ENCODE assay signal across 13 cellular contexts in the genomic region with DNA sequence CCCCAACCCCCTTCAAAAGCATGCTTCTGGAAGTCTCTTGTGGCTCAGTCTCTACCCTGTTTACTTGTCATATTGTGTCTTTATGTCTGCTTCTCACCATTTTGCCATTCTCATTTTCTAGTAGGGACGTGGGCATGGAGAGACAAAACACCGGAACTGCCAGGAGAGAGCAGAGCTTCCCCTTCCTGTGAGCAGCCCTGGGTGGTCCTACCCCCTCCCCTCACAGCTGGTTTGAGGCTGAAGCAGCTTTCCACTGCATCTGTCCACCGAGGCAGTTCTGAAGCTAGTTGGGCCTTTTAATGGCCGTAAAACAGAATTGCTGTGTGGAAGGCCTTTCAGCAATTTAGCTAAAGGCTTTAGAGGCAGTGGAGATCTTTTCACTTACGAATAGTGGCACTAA.
DNase-seq lines count a peak whose midpoint lies in the region; ATAC-seq and TF ChIP-seq lines count a peak whose summit lies in the region.
"Had no signal": no experiment of that assay in that cellular context is flagged by ENCODE, and none has a peak within 500 bp of the region (broad histone marks: within the 10 kb centered on the region; RNA-seq: fewer than 3 reads in every experiment).

No MANE protein-coding gene starts in this region.

- intact Hi-C loops in activated B cell treated with CpG ODN at 0.5 μM for 24 hours (cut with micrococcal nuclease) (no loop called here), vagina (cut with DNase I) (no loop called here)

- no peak for TF ChIP-seq POLR2A in vagina (IDR thresholded peaks at IDR 0.05)

- TF ChIP-seq CTCF in activated B cell treated with CpG ODN at 0.5 μM for 24 hours (IDR thresholded peaks at IDR 0.05) (no peak), vagina (IDR thresholded peaks at IDR 0.05) (no peak)

- peak overlapping the region; percentile 51 for H3K4me3 Mint-ChIP-seq in stimulated activated naive CD8-positive, alpha-beta T cell treated with anti-CD3 and anti-CD28 coated beads, Interleukin-15, Interleukin-2, amounts not matched to agents 100 ng/mL and 50 ng/mL, for 24 hours
- H3K4me3 Mint-ChIP-seq in stimulated activated naive CD8-positive, alpha-beta T cell treated with anti-CD3 and anti-CD28 coated beads, Interleukin-15, amount 100 ng/mL, for 72 hours: peak overlapping the region in 1 of 2 donors; percentile 51
- H3K4me3 Mint-ChIP-seq in activated B cell treated with CpG ODN at 0.5 μM for 24 hours: no peak overlapping the region

- H3K36me3 ChIP-seq in muscle layer of colon (ENCODE audit: insufficient read depth, low read length) (no peaks in the 10 kb centered on the region), vagina (no peaks in the 10 kb centered on the region)
- H3K36me3 ChIP-seq: heart right ventricle, left ventricle myocardium inferior had no signal

- H3K9me3 Mint-ChIP-seq in stimulated activated naive CD8-positive, alpha-beta T cell treated with anti-CD3 and anti-CD28 coated beads, Interleukin-15, Interleukin-2, amounts not matched to agents 100 ng/mL and 50 ng/mL, for 24 hours: no peaks in the 10 kb centered on the region
- no peaks in the 10 kb centered on the region for H3K9me3 Mint-ChIP-seq in stimulated activated naive CD8-positive, alpha-beta T cell treated with anti-CD3 and anti-CD28 coated beads, Interleukin-15, amount 100 ng/mL, for 72 hours
- H3K9me3 Mint-ChIP-seq in activated B cell treated with CpG ODN at 0.5 μM for 24 hours: no peaks in the 10 kb centered on the region

- H3K4me1 ChIP-seq in muscle layer of colon (ENCODE audit: insufficient read depth, low read length) (peaks cover 48% of the 10 kb centered on the region), vagina (peaks cover 16% of the 10 kb centered on the region)

- H3K9me3 ChIP-seq in muscle layer of colon (ENCODE audit: low read length): no peaks in the 10 kb centered on the region
- H3K9me3 ChIP-seq in vagina: no peaks in the 10 kb centered on the region
- H3K9me3 ChIP-seq: heart right ventricle, left ventricle myocardium inferior had no signal

- peaks cover 30% of the 10 kb centered on the region for H3K4me1 Mint-ChIP-seq in stimulated activated naive CD8-positive, alpha-beta T cell treated with anti-CD3 and anti-CD28 coated beads, Interleukin-15, Interleukin-2, amounts not matched to agents 100 ng/mL and 50 ng/mL, for 24 hours (ENCODE audit: low read depth)
- peaks cover 29% of the 10 kb centered on the region for H3K4me1 Mint-ChIP-seq in stimulated activated naive CD8-positive, alpha-beta T cell treated with anti-CD3 and anti-CD28 coated beads, Interleukin-15, amount 100 ng/mL, for 72 hours
- peaks cover 26% of the 10 kb centered on the region for H3K4me1 Mint-ChIP-seq in activated B cell treated with CpG ODN at 0.5 μM for 24 hours

- no peaks in the 10 kb centered on the region for H3K36me3 Mint-ChIP-seq in stimulated activated naive CD8-positive, alpha-beta T cell treated with anti-CD3 and anti-CD28 coated beads, Interleukin-15, Interleukin-2, amounts not matched to agents 100 ng/mL and 50 ng/mL, for 24 hours (ENCODE audit: low read depth)
- H3K36me3 Mint-ChIP-seq in activated B cell treated with CpG ODN at 0.5 μM for 24 hours (ENCODE audit: low read depth): no peaks in the 10 kb centered on the region

- H3K27ac ChIP-seq in muscle layer of colon (ENCODE audit: low read depth, low read length) (peak overlapping the region; percentile 10), vagina (peak overlapping the region; percentile 42)

- POLR2A ChIA-PET in activated B cell treated with CpG ODN at 0.5 μM for 24 hours (lab: Charles Lee): interaction anchor here (0.6 to 1.0 kb wide), 2 partner anchors 77 to 418 kb away, joined by 4 to 6 read pairs; a partner anchor contains a TSS

- H3K4me3 ChIP-seq in muscle layer of colon (ENCODE audit: low read depth in 1 of 2, low read length in 2 of 2) (no peak overlapping the region), vagina (no peak overlapping the region)
- H3K4me3 ChIP-seq: heart right ventricle, left ventricle myocardium inferior had no signal

- no peak overlapping the region for H3K9ac ChIP-seq in muscle layer of colon (ENCODE audit: low read length)

- DNase-seq in stimulated activated naive CD8-positive, alpha-beta T cell treated with anti-CD3 and anti-CD28 coated beads, Interleukin-15, amount 100 ng/mL, for 72 hours: no peak
- DNase-seq in activated B cell treated with CpG ODN at 0.5 μM for 24 hours (no peak), vagina (ENCODE audit: extremely low spot score in 2 of 2) (no peak), HK-2 (ENCODE audit: unreplicated experiment) (no peak), kidney tubule cell (ENCODE audit: low spot score) (no peak)
- DNase-seq: left ventricle myocardium inferior; NCI-H1048; stimulated activated naive CD4-positive, alpha-beta T cell had no signal

- CTCF ChIA-PET in activated B cell treated with CpG ODN at 0.5 μM for 24 hours (lab: Charles Lee): no interaction called here

- no peak for ATAC-seq in stimulated activated naive CD8-positive, alpha-beta T cell treated with anti-CD3 and anti-CD28 coated beads, Interleukin-15, amount 100 ng/mL, for 72 hours
- ATAC-seq in activated B cell treated with CpG ODN at 0.5 μM for 24 hours (ENCODE audit: low read depth): no peak
- no peak for ATAC-seq in GM19351 (IDR thresholded peaks at IDR 0.05; ENCODE audit: unreplicated experiment)
- ATAC-seq: Right ventricle myocardium inferior had no signal

- peak overlapping the region; percentile 21 for H3K27ac Mint-ChIP-seq in stimulated activated naive CD8-positive, alpha-beta T cell treated with anti-CD3 and anti-CD28 coated beads, Interleukin-15, Interleukin-2, amounts not matched to agents 100 ng/mL and 50 ng/mL, for 24 hours
- peak overlapping the region in 1 of 2 donors; percentile 92 for H3K27ac Mint-ChIP-seq in stimulated activated naive CD8-positive, alpha-beta T cell treated with anti-CD3 and anti-CD28 coated beads, Interleukin-15, amount 100 ng/mL, for 72 hours
- peak overlapping the region; percentile 63 for H3K27ac Mint-ChIP-seq in activated B cell treated with CpG ODN at 0.5 μM for 24 hours

- H3K27me3 ChIP-seq in muscle layer of colon (ENCODE audit: control insufficient read depth in 1 of 2, insufficient read depth in 2 of 2, low read length in 2 of 2): no peaks in the 10 kb centered on the region
- H3K27me3 ChIP-seq in vagina: no peaks in the 10 kb centered on the region
- H3K27me3 ChIP-seq: heart right ventricle had no signal

- H3K27me3 Mint-ChIP-seq in stimulated activated naive CD8-positive, alpha-beta T cell treated with anti-CD3 and anti-CD28 coated beads, Interleukin-15, Interleukin-2, amounts not matched to agents 100 ng/mL and 50 ng/mL, for 24 hours: no peaks in the 10 kb centered on the region
- H3K27me3 Mint-ChIP-seq in stimulated activated naive CD8-positive, alpha-beta T cell treated with anti-CD3 and anti-CD28 coated beads, Interleukin-15, amount 100 ng/mL, for 72 hours: no peaks in the 10 kb centered on the region
- H3K27me3 Mint-ChIP-seq in activated B cell treated with CpG ODN at 0.5 μM for 24 hours: no peaks in the 10 kb centered on the region
